ENCODE assay signal across 1 cellular context in the genomic region with DNA sequence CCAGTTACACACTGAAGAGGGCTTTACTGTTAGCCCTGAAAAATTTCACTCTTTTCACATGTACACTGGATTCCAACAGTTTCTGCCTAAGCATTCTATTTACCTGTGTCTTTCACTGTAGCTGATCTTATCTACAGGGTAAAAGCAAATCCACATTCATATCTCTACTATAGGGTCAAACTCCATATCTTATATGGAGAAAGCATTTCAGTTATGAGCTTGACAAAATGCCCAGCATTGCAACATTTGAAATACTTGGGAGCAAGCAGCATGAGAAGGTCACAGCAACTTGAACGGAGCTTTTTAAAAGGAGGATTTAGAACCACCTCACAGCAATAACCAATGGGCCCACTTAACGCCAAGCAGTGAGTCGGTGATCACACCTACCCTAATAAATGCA.
A peak's percentile ranks its signal among the peaks of the same experiment; 100 is the strongest.
TF ChIP-seq lines count a peak whose summit lies in the region.

No MANE protein-coding gene starts in this region.

TF ChIP-seq in HepG2, 621 proteins besides CTCF, POLR2A, EP300 and RAD21 (continued from another document):
- TF ChIP-seq, protein P1, sequence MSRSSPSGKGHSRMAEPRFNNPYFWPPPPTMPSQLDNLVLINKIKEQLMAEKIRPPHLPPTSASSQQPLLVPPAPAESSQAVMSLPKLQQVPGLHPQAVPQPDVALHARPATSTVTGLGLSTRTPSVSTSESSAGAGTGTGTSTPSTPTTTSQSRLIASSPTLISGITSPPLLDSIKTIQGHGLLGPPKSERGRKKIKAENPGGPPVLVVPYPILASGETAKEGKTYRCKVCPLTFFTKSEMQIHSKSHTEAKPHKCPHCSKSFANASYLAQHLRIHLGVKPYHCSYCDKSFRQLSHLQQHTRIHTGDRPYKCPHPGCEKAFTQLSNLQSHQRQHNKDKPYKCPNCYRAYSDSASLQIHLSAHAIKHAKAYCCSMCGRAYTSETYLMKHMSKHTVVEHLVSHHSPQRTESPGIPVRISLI (CRISPR knock-in tag; IDR thresholded peaks at IDR 0.05; ENCODE audit: borderline replicate concordance) = 0 out of 2 replicates have a peak, but pooled peaks have one; percentile 9
- TF ChIP-seq FOXP1 (IDR thresholded peaks at IDR 0.05) = no peak
- peak; percentile 70; the same call in 1 of the 2 replicates for TF ChIP-seq FOXP1 (CRISPR knock-in tag; IDR thresholded peaks at IDR 0.05)
- 0 out of 2 replicates have a peak, but pooled peaks have one; percentile 45 for TF ChIP-seq NAIF1 (CRISPR knock-in tag; IDR thresholded peaks at IDR 0.05; ENCODE audit: borderline replicate concordance)
